Comparison of ENCODE assay signal across 21 cellular contexts in the genomic region with DNA sequence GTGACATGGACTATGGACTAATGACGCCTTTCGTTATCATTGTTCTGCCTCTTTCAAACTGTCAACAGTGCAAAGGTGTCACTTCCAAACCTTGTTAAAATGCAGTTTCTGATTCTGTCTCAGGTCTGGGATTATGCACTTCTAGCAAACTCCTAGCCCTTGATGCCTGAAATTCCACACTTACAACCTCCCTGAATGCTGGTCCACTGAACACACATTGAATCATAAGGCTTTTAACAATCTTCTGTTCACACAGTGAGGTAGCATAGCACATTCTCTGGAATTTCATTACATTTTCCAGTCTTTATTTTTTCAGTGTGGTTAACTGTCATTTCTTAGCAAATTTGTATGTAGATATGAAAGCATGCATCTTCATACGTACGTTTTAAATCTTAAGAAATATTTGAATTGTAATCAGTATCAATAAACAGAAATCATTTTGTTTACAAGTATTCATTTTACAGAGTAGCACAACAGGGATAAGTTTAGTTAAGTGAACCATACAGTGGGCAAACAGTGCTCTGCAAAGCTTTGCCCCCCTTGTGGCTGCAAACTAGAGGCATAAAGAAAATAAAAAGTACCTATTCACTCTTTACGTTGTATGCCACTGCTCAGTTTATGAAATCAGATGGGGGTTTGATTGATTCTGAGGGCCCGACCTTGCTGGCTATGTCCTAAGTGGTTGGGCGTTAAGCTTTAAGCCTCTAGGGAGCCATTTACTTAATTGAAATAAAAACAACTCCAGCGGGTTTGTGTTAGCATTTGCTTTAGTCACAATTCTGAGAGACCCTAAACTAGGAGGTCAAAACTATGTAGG.
DNase-seq lines count a peak whose midpoint lies in the region; ATAC-seq, FAIRE-seq and TF ChIP-seq lines count a peak whose summit lies in the region.
"Had no signal": no experiment of that assay in that cellular context is flagged by ENCODE, and none has a peak within 500 bp of the region (broad histone marks: within the 10 kb centered on the region; RNA-seq: fewer than 3 reads in every experiment).

No MANE protein-coding gene starts in this region.

- H3K4me3 Mint-ChIP-seq in progenitor cell of endocrine pancreas (ENCODE audit: low read depth), result no peak overlapping the region
- H3K4me3 Mint-ChIP-seq: activated naive CD4-positive, alpha-beta T cell treated with anti-CD3 and anti-CD28 coated beads, Interleukin-2, amount 10 ng/mL, durations not matched to agents 7 days and 5 days; activated T-cell treated with anti-CD3 and anti-CD28 coated beads, Interleukin-2, amount 50 U/mL, for 24 hours; IgD-negative memory B cell; memory B cell; naive thymus-derived CD4-positive, alpha-beta T cell had no signal

- H3K27ac ChIP-seq in HEK293 (ENCODE audit: extremely low read depth, low read depth, low read length), result no peak overlapping the region
- H3K27ac ChIP-seq: esophagus squamous epithelium had no signal

- no peaks in the 10 kb centered on the region for H3K36me3 ChIP-seq in HEK293 (ENCODE audit: control insufficient read depth in 2 of 2, insufficient read depth in 1 of 2, low read length in 2 of 2)
- H3K36me3 ChIP-seq: esophagus squamous epithelium, MG63 had no signal

- no peak for FAIRE-seq in GM19239 (lab: Jason Lieb, UNC)

- POLR2A ChIA-PET in HEK293 (lab: Yijun Ruan, JAX), result no interaction called here

- H3K27ac Mint-ChIP-seq in progenitor cell of endocrine pancreas, result no peak overlapping the region
- H3K27ac Mint-ChIP-seq: activated naive CD4-positive, alpha-beta T cell treated with anti-CD3 and anti-CD28 coated beads, Interleukin-2, amount 10 ng/mL, durations not matched to agents 7 days and 5 days; activated T-cell treated with anti-CD3 and anti-CD28 coated beads, Interleukin-2, amount 50 U/mL, for 24 hours; IgD-negative memory B cell; memory B cell; naive thymus-derived CD4-positive, alpha-beta T cell had no signal

- no peaks in the 10 kb centered on the region for H3K4me1 ChIP-seq in HEK293 (ENCODE audit: control insufficient read depth, insufficient read depth, low read length)
- H3K4me1 ChIP-seq: esophagus squamous epithelium had no signal

- TF ChIP-seq CTCF in HEK293 (tag by site-specific recombination; IDR thresholded peaks at IDR 0.05), result no peak
- peak; percentile 10 for TF ChIP-seq CTCF in progenitor cell of endocrine pancreas (IDR thresholded peaks at IDR 0.05; ENCODE audit: unreplicated experiment)

- DNase-seq in NCI-H2227 (lab: John Stamatoyannopoulos, UW; ENCODE audit: unreplicated experiment), result peak; percentile 59
- DNase-seq in astrocyte of the hippocampus (ENCODE audit: low read depth, low spot score), result peak; percentile 5
- no peak for DNase-seq in progenitor cell of endocrine pancreas (ENCODE audit: low spot score, unreplicated experiment)
- DNase-seq in activated effector memory CD4-positive, alpha-beta T cell treated with Interleukin-2 at 50 U/mL for 16 hours, result no peak
- no peak for DNase-seq in GM19239 (ENCODE audit: insufficient read length, low spot score)
- DNase-seq: activated naive CD4-positive, alpha-beta T cell treated with anti-CD3 and anti-CD28 coated beads, Interleukin-2, amount 10 ng/mL, durations not matched to agents 7 days and 5 days; activated T-cell treated with anti-CD3 and anti-CD28 coated beads, Interleukin-2, amount 50 U/mL, for 24 hours; aorta; cerebellar nuclear complex; effector CD4-positive, alpha-beta T cell; esophagus squamous epithelium; naive thymus-derived CD4-positive, alpha-beta T cell; NCI-H187; NCI-H510A treated with DMSO at 0.1 percent for 48 hours; posterior cingulate gyrus; stimulated activated naive CD4-positive, alpha-beta T cell had no signal

- H3K27me3 Mint-ChIP-seq in progenitor cell of endocrine pancreas, result peaks cover under 1% of the 10 kb centered on the region
- H3K27me3 Mint-ChIP-seq: activated naive CD4-positive, alpha-beta T cell treated with anti-CD3 and anti-CD28 coated beads, Interleukin-2, amount 10 ng/mL, durations not matched to agents 7 days and 5 days; activated T-cell treated with anti-CD3 and anti-CD28 coated beads, Interleukin-2, amount 50 U/mL, for 24 hours; IgD-negative memory B cell; memory B cell had no signal

- H3K4me3 ChIP-seq in HEK293 (ENCODE audit: low read depth, low read length), result no peak overlapping the region
- H3K4me3 ChIP-seq: esophagus squamous epithelium, MG63 had no signal

- H3K4me1 Mint-ChIP-seq in progenitor cell of endocrine pancreas (ENCODE audit: low read depth), result peaks cover 14% of the 10 kb centered on the region
- H3K4me1 Mint-ChIP-seq: activated naive CD4-positive, alpha-beta T cell treated with anti-CD3 and anti-CD28 coated beads, Interleukin-2, amount 10 ng/mL, durations not matched to agents 7 days and 5 days; IgD-negative memory B cell; memory B cell; naive thymus-derived CD4-positive, alpha-beta T cell had no signal

- CTCF ChIA-PET in HEK293 (lab: Yijun Ruan, JAX), result no interaction called here

- no peak for ATAC-seq in HG02759 (IDR thresholded peaks at IDR 0.05; ENCODE audit: unreplicated experiment)
- ATAC-seq: naive thymus-derived CD4-positive, alpha-beta T cell had no signal

- no peaks in the 10 kb centered on the region for H3K9me3 Mint-ChIP-seq in progenitor cell of endocrine pancreas (ENCODE audit: low read depth)
- H3K9me3 Mint-ChIP-seq: activated naive CD4-positive, alpha-beta T cell treated with anti-CD3 and anti-CD28 coated beads, Interleukin-2, amount 10 ng/mL, durations not matched to agents 7 days and 5 days; activated T-cell treated with anti-CD3 and anti-CD28 coated beads, Interleukin-2, amount 50 U/mL, for 24 hours had no signal

- no peaks in the 10 kb centered on the region for H3K36me3 Mint-ChIP-seq in progenitor cell of endocrine pancreas (ENCODE audit: insufficient read depth)
- H3K36me3 Mint-ChIP-seq: activated naive CD4-positive, alpha-beta T cell treated with anti-CD3 and anti-CD28 coated beads, Interleukin-2, amount 10 ng/mL, durations not matched to agents 7 days and 5 days; IgD-negative memory B cell; memory B cell; naive thymus-derived CD4-positive, alpha-beta T cell had no signal

- no peaks in the 10 kb centered on the region for H3K9me3 ChIP-seq in HEK293 (ENCODE audit: control insufficient read depth, insufficient read depth, low read depth, low read length)
- H3K9me3 ChIP-seq: esophagus squamous epithelium, MG63 had no signal

TF ChIP-seq in HEK293, 187 proteins besides CTCF, POLR2A, EP300 and RAD21:
- TF ChIP-seq ZBTB7A (tag by site-specific recombination; IDR thresholded peaks at IDR 0.05; ENCODE audit: low read depth) (no peak), ZSCAN16 (tag by site-specific recombination; IDR thresholded peaks at IDR 0.05) (no peak), ZNF223 (tag by site-specific recombination; IDR thresholded peaks at IDR 0.05) (no peak), ZNF830 (tag by site-specific recombination; IDR thresholded peaks at IDR 0.05; ENCODE audit: low read depth) (no peak), OVOL3 (tag by site-specific recombination; IDR thresholded peaks at IDR 0.05) (no peak), ZNF777 (tag by site-specific recombination; IDR thresholded peaks at IDR 0.05; ENCODE audit: borderline replicate concordance) (no peak), ZFP69B (tag by site-specific recombination; IDR thresholded peaks at IDR 0.05) (no peak), ZNF433 (tag by site-specific recombination; IDR thresholded peaks at IDR 0.05; ENCODE audit: low read depth) (no peak), GLIS2 (tag by site-specific recombination; IDR thresholded peaks at IDR 0.05) (no peak), ZNF600 (tag by site-specific recombination; IDR thresholded peaks at IDR 0.05) (no peak), HOXA7 (CRISPR knock-in tag; IDR thresholded peaks at IDR 0.05; ENCODE audit: borderline replicate concordance) (no peak), TCF7L2 (IDR thresholded peaks at IDR 0.05; ENCODE audit: borderline replicate concordance, low read depth, low read length) (peak; percentile 17; the same call in 1 of the 2 replicates), OSR2 (tag by site-specific recombination; IDR thresholded peaks at IDR 0.05) (no peak), ZNF174 (tag by site-specific recombination; IDR thresholded peaks at IDR 0.05) (no peak)
- TF ChIP-seq, protein P1, sequence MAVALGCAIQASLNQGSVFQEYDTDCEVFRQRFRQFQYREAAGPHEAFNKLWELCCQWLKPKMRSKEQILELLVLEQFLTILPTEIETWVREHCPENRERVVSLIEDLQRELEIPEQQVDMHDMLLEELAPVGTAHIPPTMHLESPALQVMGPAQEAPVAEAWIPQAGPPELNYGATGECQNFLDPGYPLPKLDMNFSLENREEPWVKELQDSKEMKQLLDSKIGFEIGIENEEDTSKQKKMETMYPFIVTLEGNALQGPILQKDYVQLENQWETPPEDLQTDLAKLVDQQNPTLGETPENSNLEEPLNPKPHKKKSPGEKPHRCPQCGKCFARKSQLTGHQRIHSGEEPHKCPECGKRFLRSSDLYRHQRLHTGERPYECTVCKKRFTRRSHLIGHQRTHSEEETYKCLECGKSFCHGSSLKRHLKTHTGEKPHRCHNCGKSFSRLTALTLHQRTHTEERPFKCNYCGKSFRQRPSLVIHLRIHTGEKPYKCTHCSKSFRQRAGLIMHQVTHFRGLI (tag by site-specific recombination; IDR thresholded peaks at IDR 0.05), result peak; percentile 78; the same call in 1 of the 2 replicates
TF ChIP-seq in HEK293: peak in this region for 2.

Comparison
In these comparisons a context has a peak if more than half of its experiments do, and no peak if none do; other contexts are left out.
1. DNase-seq: peak in NCI-H2227 (single experiment) and astrocyte of the hippocampus (single experiment); none in progenitor cell of endocrine pancreas (single experiment), activated effector memory CD4-positive, alpha-beta T cell treated with Interleukin-2 at 50 U/mL for 16 hours (single experiment) and GM19239 (single experiment).